In the genomic region with DNA sequence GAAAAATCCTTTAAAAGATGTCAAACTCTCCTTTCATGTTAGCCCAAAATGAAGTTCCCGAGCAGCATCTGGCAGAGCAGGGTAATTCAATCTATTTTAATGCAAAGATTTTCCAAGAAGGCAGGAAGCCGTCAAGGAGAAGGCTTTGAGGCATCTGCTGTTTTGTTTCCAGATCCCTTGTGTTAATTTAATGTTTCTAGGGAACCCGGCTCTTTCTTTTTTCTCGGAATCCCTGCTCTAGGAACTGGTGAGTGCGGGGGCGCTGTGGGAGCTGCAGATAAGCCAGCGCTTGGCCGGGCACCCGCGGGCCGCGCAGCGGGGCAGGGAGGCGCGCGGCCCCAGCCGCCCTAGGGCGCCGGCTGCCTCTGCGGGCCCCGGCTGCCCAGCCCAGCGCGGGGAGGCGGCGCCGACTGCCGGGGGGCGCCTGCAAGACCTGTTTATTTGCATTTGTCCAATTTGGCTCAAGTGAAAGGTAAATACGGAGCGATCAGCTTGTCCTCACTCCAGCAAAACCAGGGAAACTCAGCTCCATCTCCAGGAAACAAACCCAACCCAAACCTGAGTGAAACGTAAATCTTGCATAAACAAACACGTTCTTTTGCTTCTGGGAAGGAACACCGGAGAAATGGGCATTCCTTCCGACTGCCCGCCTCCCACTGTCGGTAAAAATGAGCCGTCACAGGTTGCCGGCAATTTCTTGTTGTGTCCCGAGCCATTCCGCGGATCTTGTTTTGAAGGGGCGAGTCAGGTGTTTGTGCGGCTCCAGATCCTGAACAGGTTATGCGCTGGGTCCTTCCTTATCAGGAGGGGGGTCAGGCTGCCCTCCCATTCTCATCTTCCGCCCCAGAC, we compare ENCODE assay signal across 8 cellular contexts.
DNase-seq lines count a peak whose midpoint lies in the region; ATAC-seq and TF ChIP-seq lines count a peak whose summit lies in the region.

No MANE protein-coding gene starts in this region.

- H3K9me3 ChIP-seq in thymus (ENCODE audit: control insufficient read depth): no peaks in the 10 kb centered on the region

- peak overlapping the region; percentile 87 to 99 (median 96) for H3K4me3 Mint-ChIP-seq in IgD-negative memory B cell
- H3K4me3 Mint-ChIP-seq in activated naive CD8-positive, alpha-beta T cell treated with anti-CD3 and anti-CD28 coated beads for 36 hours: peak overlapping the region; percentile 84

- ATAC-seq in GM21576 (IDR thresholded peaks at IDR 0.05; ENCODE audit: unreplicated experiment): peak; percentile 81
- peak; percentile 93 for ATAC-seq in omental fat pad (ENCODE audit: low FRiP score)

- DNase-seq in DMS153 (lab: John Stamatoyannopoulos, UW) (peak; percentile 26), SK-MEL-5 (ENCODE audit: low read depth, low spot score) (peak; percentile 72), head of caudate nucleus (peak; percentile 55 to 91 (median 80)), omental fat pad (ENCODE audit: low spot score) (peak; percentile 47)
- peak; percentile 80 for DNase-seq in activated naive CD8-positive, alpha-beta T cell treated with anti-CD3 and anti-CD28 coated beads for 36 hours

- H3K4me1 ChIP-seq in thymus (ENCODE audit: control insufficient read depth, insufficient read depth, low read length): peaks cover 5% of the 10 kb centered on the region

- H3K27ac ChIP-seq in thymus (ENCODE audit: low read depth): peak overlapping the region; percentile 85

- intact Hi-C loops in head of caudate nucleus (cut with DNase I): loop anchor here (5.0 to 10.0 kb wide), 4 partner anchors 35 to 362 kb away; a partner anchor contains a TSS

- H3K4me1 Mint-ChIP-seq in IgD-negative memory B cell: peaks cover 9 to 28% (median 18%) of the 10 kb centered on the region in 3 donors
- H3K4me1 Mint-ChIP-seq in activated naive CD8-positive, alpha-beta T cell treated with anti-CD3 and anti-CD28 coated beads for 36 hours: peaks cover 39% of the 10 kb centered on the region

- H3K27ac Mint-ChIP-seq in IgD-negative memory B cell: peak overlapping the region; percentile 33 to 92 (median 91)
- H3K27ac Mint-ChIP-seq in activated naive CD8-positive, alpha-beta T cell treated with anti-CD3 and anti-CD28 coated beads for 36 hours: peak overlapping the region; percentile 97

- no peak for TF ChIP-seq CTCF in omental fat pad (IDR thresholded peaks at IDR 0.05)

- peaks cover 2% of the 10 kb centered on the region for H3K27me3 Mint-ChIP-seq in IgD-negative memory B cell
- peaks cover 6% of the 10 kb centered on the region for H3K27me3 Mint-ChIP-seq in activated naive CD8-positive, alpha-beta T cell treated with anti-CD3 and anti-CD28 coated beads for 36 hours

- peak overlapping the region; percentile 59 for H3K4me3 ChIP-seq in thymus (ENCODE audit: low read length)

- no peaks in the 10 kb centered on the region for H3K36me3 Mint-ChIP-seq in IgD-negative memory B cell
- H3K36me3 Mint-ChIP-seq in activated naive CD8-positive, alpha-beta T cell treated with anti-CD3 and anti-CD28 coated beads for 36 hours: peaks cover 2% of the 10 kb centered on the region

- H3K9me3 Mint-ChIP-seq in IgD-negative memory B cell: no peaks in the 10 kb centered on the region
- H3K9me3 Mint-ChIP-seq in activated naive CD8-positive, alpha-beta T cell treated with anti-CD3 and anti-CD28 coated beads for 36 hours: no peaks in the 10 kb centered on the region

- in situ Hi-C loops in SK-MEL-5 (cut with HindIII; ENCODE audit: low pct_unique_long_range_greater_than_20kb, low sequenced_read_pairs): no loop called here

- H3K36me3 ChIP-seq in thymus (ENCODE audit: control insufficient read depth, insufficient read depth): no peaks in the 10 kb centered on the region

- no peaks in the 10 kb centered on the region for H3K27me3 ChIP-seq in thymus (ENCODE audit: control insufficient read depth, insufficient read depth)

- 1% methylated on average over 45 of the region's 45 CpGs for WGBS in thymus

Comparison
In these comparisons a context has a peak if more than half of its experiments do, and no peak if none do; other contexts are left out.
1. Peak in every context shown above with its lines: DNase-seq, ATAC-seq, H3K4me3 ChIP-seq and H3K27ac ChIP-seq.
2. DNase-seq: peak in every context shown above with its lines; median percentile 80 in activated naive CD8-positive, alpha-beta T cell treated with anti-CD3 and anti-CD28 coated beads for 36 hours; 80 in head of caudate nucleus; 72 in SK-MEL-5; 47 in omental fat pad; 26 in DMS153.